9 cellular contexts compared by ENCODE assay signal in genomic region chr3:122974764-122975162, GRCh38. TPM values are rescaled to one million over a fixed set of nuclear protein-coding genes. Genes with fewer than 3 reads are reported as not detected.
A peak's percentile ranks its signal among the peaks of the same experiment; 100 is the strongest.
DNase-seq lines count a peak whose midpoint lies in the region; ATAC-seq and TF ChIP-seq lines count a peak whose summit lies in the region.
"Had no signal": no experiment of that assay in that cellular context is flagged by ENCODE, and none has a peak within 500 bp of the region (broad histone marks: within the 10 kb centered on the region; RNA-seq: fewer than 3 reads in every experiment).

No MANE protein-coding gene starts in this region.

- no peaks in the 10 kb centered on the region for H3K36me3 ChIP-seq in testis (ENCODE audit: low read depth, missing control alignments)

- TF ChIP-seq POLR2A in NB4 (IDR thresholded peaks at IDR 0.05; ENCODE audit: extremely low read depth, insufficient read length), result no peak
- TF ChIP-seq POLR2A in testis (IDR thresholded peaks at IDR 0.05), result no peak

- no peaks in the 10 kb centered on the region for H3K36me3 Mint-ChIP-seq in naive B cell

- H3K9me3 Mint-ChIP-seq in naive B cell, result no peaks in the 10 kb centered on the region

- H3K27me3 ChIP-seq in testis, result no peaks in the 10 kb centered on the region

- H3K27me3 Mint-ChIP-seq in naive B cell, result peaks cover 2 to 9% (median 6%) of the 10 kb centered on the region in 3 donors

- H3K27ac ChIP-seq in cingulate gyrus (ENCODE audit: low read depth, low read length) (peak overlapping the region; percentile 60), testis (no peak overlapping the region)

- H3K4me1 Mint-ChIP-seq in naive B cell, result peaks cover 20 to 36% (median 33%) of the 10 kb centered on the region in 3 donors

- intact Hi-C loops in testis (cut with DNase I; ENCODE audit: low total_unique reads), result no loop called here

- TF ChIP-seq CTCF in NB4 (IDR thresholded peaks at IDR 0.05; ENCODE audit: low read depth, low read length) (no peak), testis (IDR thresholded peaks at IDR 0.05) (no peak)

- H3K4me3 Mint-ChIP-seq in naive B cell, result peak overlapping the region in 7 of 8 donors; percentile 35 to 79 (median 64)

- no peak for ATAC-seq in naive B cell (ENCODE audit: low read depth in 2 of 2)
- ATAC-seq in HG03039 (IDR thresholded peaks at IDR 0.05; ENCODE audit: unreplicated experiment), result no peak

- peaks cover 3% of the 10 kb centered on the region for H3K4me1 ChIP-seq in testis

- peak overlapping the region in 4 of 6 donors; percentile 23 to 57 (median 52) for H3K27ac Mint-ChIP-seq in naive B cell

- WGBS in testis, 2 donors, result 26 to 41% methylated on average over 2 of the region's 2 CpGs

- H3K4me3 ChIP-seq in NB4 (ENCODE audit: low read depth, low read length) (no peak overlapping the region), testis (no peak overlapping the region)

- DNase-seq in EL (peak; percentile 64), NB4 (ENCODE audit: low read depth) (peak; percentile 31), naive B cell (no peak), testis (no peak), HuH-7 (ENCODE audit: low spot score) (no peak)
- DNase-seq in stimulated activated CD4-positive, alpha-beta T cell treated with anti-CD3 and anti-CD28 coated beads, Interleukin-2, amount 100 ng/mL, for 48 hours, result no peak

- H3K9me3 ChIP-seq in testis, result no peaks in the 10 kb centered on the region

RNA-seq across cellular contexts. Expression of gene SEMA5B, which starts 52.8 kb away (rescaled TPM):
- polyA plus RNA-seq in naive B cell (ENCODE audit: low read depth in 6 of 6) (not detected), testis (ENCODE audit: insufficient read depth, low read depth, low replicate concordance) (2.0 TPM)
- total RNA-seq in testis, result 1 to 10 TPM in 1 of 2 donors, under 1 TPM in 1; 0.68 to 1.3 TPM
- total RNA-seq: activated CD8-positive, alpha-beta memory T cell treated with anti-CD3 and anti-CD28 coated beads for 36 hours had no signal

Comparison
In these comparisons a context has a peak if more than half of its experiments do, and no peak if none do; other contexts are left out.
1. DNase-seq: peak in EL (single experiment) and NB4 (single experiment); none in naive B cell (single experiment), stimulated activated CD4-positive, alpha-beta T cell treated with anti-CD3 and anti-CD28 coated beads, Interleukin-2, amount 100 ng/mL, for 48 hours (0 of 2), testis (single experiment) and HuH-7 (single experiment).